ENCODE assay signal across 20 cellular contexts in genomic region chr16:90000733-90001427, GRCh38. TPM values are rescaled to one million over a fixed set of nuclear protein-coding genes. Genes with fewer than 3 reads are reported as not detected.
"Had no signal": no experiment of that assay in that cellular context is flagged by ENCODE, and none has a peak within 500 bp of the region (broad histone marks: within the 10 kb centered on the region; RNA-seq: fewer than 3 reads in every experiment).

No MANE protein-coding gene starts in this region.

- H3K4me3 ChIP-seq: hepatocyte, left ventricle myocardium inferior, ovary, prostate gland, spleen, suprapubic skin, transverse colon had no signal

- H3K4me2 ChIP-seq: hepatocyte had no signal

- H3K36me3 ChIP-seq: ovary, prostate gland, transverse colon had no signal

- H3K9me3 ChIP-seq: left ventricle myocardium inferior, ovary, prostate gland, suprapubic skin, transverse colon had no signal

- H3K79me2 ChIP-seq: hepatocyte had no signal

- H3K27me3 ChIP-seq: hepatocyte, ovary, spleen, suprapubic skin, transverse colon had no signal

- DNase-seq: activated B cell treated with CpG ODN at 0.5 μM for 24 hours; activated CD4-positive, alpha-beta T cell treated with anti-CD3 and anti-CD28 coated beads for 4 hours; activated CD4-positive, alpha-beta T cell treated with anti-CD3 and anti-CD28 coated beads, Interleukin-2, amount 50 U/mL, for 48 hours; activated CD8-positive, alpha-beta memory T cell treated with anti-CD3 and anti-CD28 coated beads, Interleukin-2, amount 50 U/mL, for 48 hours; activated naive CD4-positive, alpha-beta T cell; activated T-cell treated with anti-CD3 and anti-CD28 coated beads, Interleukin-2, amount 50 U/mL, for 4 hours; effector memory CD4-positive, alpha-beta T cell; foreskin melanocyte; glutamatergic neuron; immature natural killer cell; left ventricle myocardium inferior; natural killer cell; ovary; spleen; stimulated activated CD4-positive, alpha-beta T cell treated with anti-CD3 and anti-CD28 coated beads, Interleukin-4, amount 100 ng/mL, for 1 hour; T-helper 17 cell; transverse colon had no signal

- H3K27ac ChIP-seq: hepatocyte, left ventricle myocardium inferior, ovary, prostate gland, spleen, suprapubic skin, transverse colon had no signal

- H2AFZ ChIP-seq: hepatocyte had no signal

- H3K4me1 ChIP-seq: left ventricle myocardium inferior, prostate gland, spleen, transverse colon had no signal

- ATAC-seq: activated T-cell treated with anti-CD3 and anti-CD28 coated beads, Interleukin-2, amount 50 U/mL, for 4 hours; natural killer cell; T-helper 17 cell had no signal

RNA-seq across cellular contexts. Expression of gene DBNDD1, which starts 18.4 kb away (rescaled TPM):
- polyA plus RNA-seq: immature natural killer cell had no signal
